Comparison of ENCODE assay signal across 12 cellular contexts in the genomic region with DNA sequence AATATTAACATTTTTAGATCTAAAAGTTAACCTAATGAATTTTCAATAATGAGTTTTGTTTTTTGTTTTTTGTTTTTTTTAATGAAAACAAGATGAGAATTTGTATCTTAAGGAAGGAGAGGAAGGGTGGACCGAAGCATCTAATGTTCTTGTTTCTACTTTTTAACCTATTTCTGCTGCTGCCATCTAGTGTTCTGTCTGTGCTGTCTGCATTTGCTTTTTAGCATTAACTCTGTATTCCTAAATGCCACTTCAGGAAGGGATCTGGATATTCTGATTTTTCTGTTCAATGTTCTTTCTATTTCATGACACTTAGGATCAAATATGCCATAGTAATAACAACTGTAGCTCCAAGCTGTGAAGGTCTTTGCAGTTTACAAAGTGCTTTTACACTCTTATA.
DNase-seq lines count a peak whose midpoint lies in the region; ATAC-seq and TF ChIP-seq lines count a peak whose summit lies in the region.
"Had no signal": no experiment of that assay in that cellular context is flagged by ENCODE, and none has a peak within 500 bp of the region (broad histone marks: within the 10 kb centered on the region; RNA-seq: fewer than 3 reads in every experiment).

No MANE protein-coding gene starts in this region.

- H3K27ac Mint-ChIP-seq in CD8-positive, alpha-beta T cell, result no peak overlapping the region
- H3K27ac Mint-ChIP-seq: activated naive CD8-positive, alpha-beta T cell treated with anti-CD3 and anti-CD28 coated beads, Interleukin-2, amount 10 ng/mL, durations not matched to agents 7 days and 5 days had no signal

- H3K4me1 ChIP-seq in CD8-positive, alpha-beta T cell (ENCODE audit: insufficient read depth, low read length), result no peaks in the 10 kb centered on the region
- H3K4me1 ChIP-seq: SJCRH30 had no signal

- no peak overlapping the region for H3K4me3 Mint-ChIP-seq in CD8-positive, alpha-beta T cell
- H3K4me3 Mint-ChIP-seq: activated naive CD8-positive, alpha-beta T cell treated with anti-CD3 and anti-CD28 coated beads, Interleukin-2, amount 10 ng/mL, durations not matched to agents 7 days and 5 days had no signal

- TF ChIP-seq CTCF in LNCAP (IDR thresholded peaks at IDR 0.05), result peak; percentile 55
- TF ChIP-seq CTCF in CD8-positive, alpha-beta T cell (IDR thresholded peaks at IDR 0.05), result no peak

- H3K36me3 ChIP-seq in CD8-positive, alpha-beta T cell (ENCODE audit: insufficient read depth, low read length), result no peaks in the 10 kb centered on the region
- H3K36me3 ChIP-seq: SJCRH30 had no signal

- H3K27ac ChIP-seq in CD8-positive, alpha-beta T cell (ENCODE audit: low read depth, low read length), result no peak overlapping the region
- H3K27ac ChIP-seq: SJCRH30 had no signal

- H3K36me3 Mint-ChIP-seq in CD8-positive, alpha-beta T cell, result no peaks in the 10 kb centered on the region
- H3K36me3 Mint-ChIP-seq: activated naive CD8-positive, alpha-beta T cell treated with anti-CD3 and anti-CD28 coated beads, Interleukin-2, amount 10 ng/mL, durations not matched to agents 7 days and 5 days had no signal

- H3K9me3 ChIP-seq in CD8-positive, alpha-beta T cell (ENCODE audit: low read length), result no peaks in the 10 kb centered on the region
- H3K9me3 ChIP-seq: SJCRH30 had no signal

- no peaks in the 10 kb centered on the region for H3K4me1 Mint-ChIP-seq in CD8-positive, alpha-beta T cell (ENCODE audit: low read depth)
- H3K4me1 Mint-ChIP-seq: activated naive CD8-positive, alpha-beta T cell treated with anti-CD3 and anti-CD28 coated beads, Interleukin-2, amount 10 ng/mL, durations not matched to agents 7 days and 5 days had no signal

- in situ Hi-C loops in T47D (cut with HindIII; ENCODE audit: low pct_unique_long_range_greater_than_20kb, low sequenced_read_pairs), result no loop called here

- H3K4me3 ChIP-seq in CD8-positive, alpha-beta T cell (ENCODE audit: low read depth, low read length), result no peak overlapping the region
- H3K4me3 ChIP-seq: SJCRH30 had no signal

- no peaks in the 10 kb centered on the region for H3K9me3 Mint-ChIP-seq in CD8-positive, alpha-beta T cell
- H3K9me3 Mint-ChIP-seq: activated naive CD8-positive, alpha-beta T cell treated with anti-CD3 and anti-CD28 coated beads, Interleukin-2, amount 10 ng/mL, durations not matched to agents 7 days and 5 days had no signal

- POLR2A ChIA-PET in CD8-positive, alpha-beta T cell (lab: Charles Lee), result no interaction called here

- intact Hi-C loops in CD8-positive, alpha-beta T cell (cut with DNase I, micrococcal nuclease), result no loop called here

- no peaks in the 10 kb centered on the region for H3K27me3 ChIP-seq in CD8-positive, alpha-beta T cell (ENCODE audit: insufficient read depth, low read length)
- H3K27me3 ChIP-seq: SJCRH30 had no signal

- H3K27me3 Mint-ChIP-seq in CD8-positive, alpha-beta T cell (ENCODE audit: low read depth), result no peaks in the 10 kb centered on the region
- H3K27me3 Mint-ChIP-seq: activated naive CD8-positive, alpha-beta T cell treated with anti-CD3 and anti-CD28 coated beads, Interleukin-2, amount 10 ng/mL, durations not matched to agents 7 days and 5 days had no signal

- no peak for ATAC-seq in HG03095 (IDR thresholded peaks at IDR 0.05; ENCODE audit: unreplicated experiment)
- ATAC-seq in GM18909 (IDR thresholded peaks at IDR 0.05; ENCODE audit: poor library complexity, unreplicated experiment), result no peak
- no peak for ATAC-seq in CD8-positive, alpha-beta T cell

- DNase-seq in DMS53 treated with DMSO at 0.1 percent for 48 hours (lab: John Stamatoyannopoulos, UW; ENCODE audit: unreplicated experiment) (peak; percentile 11), T47D (ENCODE audit: low read depth in 1 of 2, low spot score in 1 of 2) (peak; percentile 0 to 28), medulla oblongata (ENCODE audit: extremely low spot score) (peak; percentile 1), HPDE6-E6E7 (ENCODE audit: extremely low spot score) (no peak)
- DNase-seq in CD8-positive, alpha-beta T cell, result no peak
- DNase-seq: activated naive CD8-positive, alpha-beta T cell treated with anti-CD3 and anti-CD28 coated beads, Interleukin-2, amount 10 ng/mL, durations not matched to agents 7 days and 5 days; islet precursor cell; stimulated activated CD4-positive, alpha-beta T cell treated with anti-CD3 and anti-CD28 coated beads, Interleukin-2, amount 100 ng/mL, for 48 hours had no signal

- CTCF ChIA-PET in CD8-positive, alpha-beta T cell (lab: Charles Lee), result no interaction called here

Comparison
In these comparisons a context has a peak if more than half of its experiments do, and no peak if none do; other contexts are left out.
1. DNase-seq: peak in DMS53 treated with DMSO at 0.1 percent for 48 hours (single experiment), T47D (2 of 2) and medulla oblongata (single experiment); none in CD8-positive, alpha-beta T cell (0 of 7) and HPDE6-E6E7 (single experiment).